In genomic region chr14:74507796-74508195, GRCh38 we compare ENCODE assay signal across 15 cellular contexts. TPM values are rescaled to one million over a fixed set of nuclear protein-coding genes. Genes with fewer than 3 reads are reported as not detected.
DNase-seq lines count a peak whose midpoint lies in the region; TF ChIP-seq lines count a peak whose summit lies in the region.
"Had no signal": no experiment of that assay in that cellular context is flagged by ENCODE, and none has a peak within 500 bp of the region (broad histone marks: within the 10 kb centered on the region; RNA-seq: fewer than 3 reads in every experiment).

No MANE protein-coding gene starts in this region.

- H3K9me3 Mint-ChIP-seq in endothelial cell (ENCODE audit: unreplicated experiment): no peaks in the 10 kb centered on the region
- no peaks in the 10 kb centered on the region for H3K9me3 Mint-ChIP-seq in CD8-positive, alpha-beta memory T cell
- H3K9me3 Mint-ChIP-seq: GM23338 had no signal

- peak overlapping the region; percentile 44 for H3K27ac Mint-ChIP-seq in endothelial cell (ENCODE audit: unreplicated experiment)
- no peak overlapping the region for H3K27ac Mint-ChIP-seq in CD8-positive, alpha-beta memory T cell
- H3K27ac Mint-ChIP-seq: GM23338 had no signal

- no peaks in the 10 kb centered on the region for H3K36me3 ChIP-seq in sigmoid colon
- H3K36me3 ChIP-seq in CD8-positive, alpha-beta memory T cell (ENCODE audit: insufficient read depth, low read length): no peaks in the 10 kb centered on the region

- intact Hi-C loops in sigmoid colon (cut with DNase I): no loop called here

- WGBS in sigmoid colon, 2 donors: 58 to 60% methylated on average over 4 of the region's 4 CpGs

- peaks cover 7% of the 10 kb centered on the region for H3K27me3 Mint-ChIP-seq in endothelial cell (ENCODE audit: unreplicated experiment)
- H3K27me3 Mint-ChIP-seq in CD8-positive, alpha-beta memory T cell: peaks cover 11 to 18% of the 10 kb centered on the region in 2 donors

- H3K4me1 ChIP-seq in sigmoid colon: no peaks in the 10 kb centered on the region
- no peaks in the 10 kb centered on the region for H3K4me1 ChIP-seq in CD8-positive, alpha-beta memory T cell (ENCODE audit: insufficient read depth, low read length)

- no peak for TF ChIP-seq POLR2A in NB4 (IDR thresholded peaks at IDR 0.05; ENCODE audit: extremely low read depth, insufficient read length)
- TF ChIP-seq POLR2A in sigmoid colon (IDR thresholded peaks at IDR 0.05): no peak

- TF ChIP-seq CTCF in NB4 (IDR thresholded peaks at IDR 0.05; ENCODE audit: low read depth, low read length): no peak
- TF ChIP-seq CTCF in endothelial cell (IDR thresholded peaks at IDR 0.05; ENCODE audit: unreplicated experiment): no peak
- no peak for TF ChIP-seq CTCF in sigmoid colon (IDR thresholded peaks at IDR 0.05)

- no peak overlapping the region for H3K4me3 ChIP-seq in NB4 (ENCODE audit: low read depth, low read length)
- no peak overlapping the region for H3K4me3 ChIP-seq in sigmoid colon
- no peak overlapping the region for H3K4me3 ChIP-seq in CD8-positive, alpha-beta memory T cell (ENCODE audit: low read length)
- H3K4me3 ChIP-seq: GM23338 had no signal

- H3K9me3 ChIP-seq in sigmoid colon: no peaks in the 10 kb centered on the region
- H3K9me3 ChIP-seq in CD8-positive, alpha-beta memory T cell (ENCODE audit: low read length): no peaks in the 10 kb centered on the region

- H3K36me3 Mint-ChIP-seq in endothelial cell (ENCODE audit: low read depth, unreplicated experiment): peaks cover 11% of the 10 kb centered on the region
- H3K36me3 Mint-ChIP-seq in CD8-positive, alpha-beta memory T cell: peaks cover 0 to 5% (median 0%) of the 10 kb centered on the region in 3 donors

- no peak for TF ChIP-seq EP300 in sigmoid colon (IDR thresholded peaks at IDR 0.05)

- CTCF ChIA-PET in CD8-positive, alpha-beta memory T cell (lab: Charles Lee): interaction anchor here (0.6 kb wide), 1 partner anchor 307 kb away, joined by 3 read pairs; no protein-coding TSS in a partner anchor

- no peaks in the 10 kb centered on the region for H3K27me3 ChIP-seq in sigmoid colon
- H3K27me3 ChIP-seq in CD8-positive, alpha-beta memory T cell (ENCODE audit: insufficient read depth, low read length, poor library complexity, severe bottlenecking): peaks cover 2% of the 10 kb centered on the region

- DNase-seq in D341Med (ENCODE audit: low spot score) (peak; percentile 6), NB4 (ENCODE audit: low read depth) (peak; percentile 49), endothelial cell (ENCODE audit: low spot score) (no peak), sigmoid colon (peak; percentile 36), NOMO-1 treated with DMSO at 0.1 percent for 48 hours (lab: John Stamatoyannopoulos, UW; ENCODE audit: unreplicated experiment) (no peak), inferior parietal cortex (ENCODE audit: extremely low spot score) (no peak)
- DNase-seq in CD8-positive, alpha-beta memory T cell: no peak
- DNase-seq: ACHN, DMS153, GDM1, HCEC 1CT, KBM-7, NCI-H2227 treated with DMSO at 0.1 percent for 48 hours, NCI-H774 had no signal

- no peaks in the 10 kb centered on the region for H3K4me1 Mint-ChIP-seq in endothelial cell (ENCODE audit: unreplicated experiment)
- H3K4me1 Mint-ChIP-seq in CD8-positive, alpha-beta memory T cell: peaks cover 0 to 2% (median 0%) of the 10 kb centered on the region in 3 donors

- no peak overlapping the region for H3K4me3 Mint-ChIP-seq in endothelial cell (ENCODE audit: unreplicated experiment)
- no peak overlapping the region for H3K4me3 Mint-ChIP-seq in CD8-positive, alpha-beta memory T cell
- H3K4me3 Mint-ChIP-seq: GM23338 had no signal

- no peak overlapping the region for H3K27ac ChIP-seq in sigmoid colon
- H3K27ac ChIP-seq in CD8-positive, alpha-beta memory T cell (ENCODE audit: low read depth, low read length): no peak overlapping the region

- POLR2A ChIA-PET in CD8-positive, alpha-beta memory T cell (lab: Charles Lee): no interaction called here

RNA-seq across cellular contexts. Expression of gene ISCA2, which starts 14.2 kb away (rescaled TPM):
- total RNA-seq in endothelial cell (ENCODE audit: unreplicated experiment) (31.4 TPM), sigmoid colon (10 to 100 TPM in 3 of 4 donors, 1 to 10 TPM in 1; 8.6 to 15.7 (median 12.0) TPM)
- polyA plus RNA-seq in sigmoid colon: 10 to 100 TPM; 24.2 to 59.0 (median 27.0) TPM
- total RNA-seq in CD8-positive, alpha-beta memory T cell: 10 to 100 TPM; 26.7 to 28.6 TPM
- 77.8 TPM for polyA plus RNA-seq in CD8-positive, alpha-beta memory T cell

RNA-seq across cellular contexts. Expression of gene NPC2, which starts 14.7 kb away (rescaled TPM):
- total RNA-seq in endothelial cell (ENCODE audit: unreplicated experiment) (246 TPM), sigmoid colon (100 to 1,000 TPM; 182 to 273 (median 215) TPM)
- 100 to 1,000 TPM; 176 to 251 (median 230) TPM for polyA plus RNA-seq in sigmoid colon
- 10 to 100 TPM; 17.1 to 18.3 TPM for total RNA-seq in CD8-positive, alpha-beta memory T cell
- polyA plus RNA-seq in CD8-positive, alpha-beta memory T cell: 75.6 TPM

Comparison
In these comparisons a context has a peak if more than half of its experiments do, and no peak if none do; other contexts are left out.
1. DNase-seq: peak in D341Med (single experiment), NB4 (single experiment) and sigmoid colon (single experiment); none in endothelial cell (single experiment), NOMO-1 treated with DMSO at 0.1 percent for 48 hours (single experiment), CD8-positive, alpha-beta memory T cell (0 of 5) and inferior parietal cortex (single experiment).
2. RNA of gene NPC2, which starts 14.7 kb away (total RNA-seq): 246 TPM in endothelial cell (single experiment) and 182 to 273 TPM in sigmoid colon; 17.1 to 18.3 TPM in CD8-positive, alpha-beta memory T cell; every median in the first group is over 4 times any median in the second.